Comparison of ENCODE assay signal across 20 cellular contexts in the genomic region with DNA sequence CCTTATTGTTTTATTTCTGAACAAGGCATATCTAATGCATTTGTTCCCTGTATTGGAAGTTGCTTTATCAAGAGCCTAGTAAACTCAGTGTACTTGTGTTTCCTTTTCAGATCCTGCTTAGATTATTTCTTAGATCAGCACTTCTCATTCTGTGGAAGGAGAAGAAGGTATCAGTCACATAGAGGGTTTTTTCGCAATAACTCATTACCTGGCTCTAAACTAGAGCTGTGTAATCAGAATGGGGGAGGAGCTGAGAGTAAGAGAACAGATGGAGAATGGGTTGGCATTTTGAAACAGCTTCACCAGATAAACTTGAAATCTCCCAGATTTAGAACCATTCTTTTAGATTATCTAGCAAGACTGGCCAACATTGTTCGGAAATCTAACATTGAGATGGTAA. TPM values are rescaled to one million over a fixed set of nuclear protein-coding genes. Genes with fewer than 3 reads are reported as not detected.
DNase-seq lines count a peak whose midpoint lies in the region; ATAC-seq, FAIRE-seq and TF ChIP-seq lines count a peak whose summit lies in the region.
"Had no signal": no experiment of that assay in that cellular context is flagged by ENCODE, and none has a peak within 500 bp of the region (broad histone marks: within the 10 kb centered on the region; RNA-seq: fewer than 3 reads in every experiment).

No MANE protein-coding gene starts in this region.

- no peaks in the 10 kb centered on the region for H3K27me3 ChIP-seq in bronchial epithelial cell (ENCODE audit: control insufficient read depth, insufficient read depth, low read length)
- H3K27me3 ChIP-seq in Peyer's patch, result no peaks in the 10 kb centered on the region

- FAIRE-seq in bronchial epithelial cell (lab: Jason Lieb, UNC), result no peak
- FAIRE-seq: GM12878, TTC549 had no signal

- TF ChIP-seq POLR2A in Peyer's patch (IDR thresholded peaks at IDR 0.05), result no peak

- no peaks in the 10 kb centered on the region for H3K9me3 ChIP-seq in Peyer's patch
- H3K9me3 ChIP-seq: left ventricle myocardium inferior had no signal

- H3K36me3 ChIP-seq in bronchial epithelial cell (ENCODE audit: control insufficient read depth, insufficient read depth, low read length), result peaks cover 2% of the 10 kb centered on the region
- H3K36me3 ChIP-seq in Peyer's patch, result peaks cover 0 to 8% (median 0%) of the 10 kb centered on the region in 3 donors

- peaks cover 0 to 30% (median 0%) of the 10 kb centered on the region in 4 donors for H3K4me1 ChIP-seq in Peyer's patch

- DNase-seq in NCI-H69 (lab: John Stamatoyannopoulos, UW), result peak; percentile 53
- DNase-seq in bronchial epithelial cell (ENCODE audit: low read depth), result peak; percentile 59
- DNase-seq in left lobe of liver (ENCODE audit: low spot score), result no peak
- DNase-seq in renal cortical epithelial cell (ENCODE audit: low read depth), result peak; percentile 60
- no peak for DNase-seq in NCI-H2227 treated with DMSO at 0.1 percent for 48 hours (lab: John Stamatoyannopoulos, UW)
- no peak for DNase-seq in Peyer's patch
- DNase-seq in RKO (ENCODE audit: low spot score), result no peak
- DNase-seq: activated CD4-positive, alpha-beta T cell treated with anti-CD3 and anti-CD28 coated beads for 48 hours; activated CD8-positive, alpha-beta memory T cell treated with anti-CD3 and anti-CD28 coated beads, Interleukin-2, amount 10 ng/mL, durations not matched to agents 7 days and 5 days; activated naive CD8-positive, alpha-beta T cell treated with anti-CD3 and anti-CD28 coated beads, Interleukin-2, amount 50 U/mL, for 24 hours; CD4-positive, CD25-positive, alpha-beta regulatory T cell; erythroblast; left ventricle myocardium inferior; NCI-H2107; NCI-H524 treated with DMSO at 0.1 percent for 48 hours; Right ventricle myocardium superior; SW 1271 had no signal

- TF ChIP-seq CTCF in bronchial epithelial cell (IDR thresholded peaks at IDR 0.05; ENCODE audit: insufficient read depth, low read length, severe bottlenecking) (no peak), Peyer's patch (IDR thresholded peaks at IDR 0.05) (no peak)

- peak overlapping the region in 1 of 4 donors; percentile 47 for H3K27ac ChIP-seq in Peyer's patch
- H3K27ac ChIP-seq: left ventricle myocardium inferior had no signal

- H3K4me3 ChIP-seq in bronchial epithelial cell (ENCODE audit: low read depth, low read length) (no peak overlapping the region), Peyer's patch (no peak overlapping the region)
- H3K4me3 ChIP-seq: GM12878, left ventricle myocardium inferior had no signal

- peak; percentile 70 for ATAC-seq in left lobe of liver
- ATAC-seq in HG02763 (IDR thresholded peaks at IDR 0.05; ENCODE audit: unreplicated experiment), result no peak
- ATAC-seq: activated CD8-positive, alpha-beta memory T cell treated with anti-CD3 and anti-CD28 coated beads, Interleukin-2, amount 10 ng/mL, durations not matched to agents 7 days and 5 days; activated naive CD8-positive, alpha-beta T cell treated with anti-CD3 and anti-CD28 coated beads, Interleukin-2, amount 50 U/mL, for 24 hours; GM12878 had no signal

RNA-seq across cellular contexts. Expression of a gene that starts 11.0 kb away (rescaled TPM):
- total RNA-seq in bronchial epithelial cell (31.6 and 75.1 TPM in 2 replicates), left lobe of liver (59.9 TPM), renal cortical epithelial cell (47.9 and 120 TPM in 2 replicates), Peyer's patch (10 to 100 TPM; 51.2 to 96.4 (median 80.9) TPM)

RNA-seq across cellular contexts. Expression of a gene that starts 38.9 kb away (rescaled TPM):
- total RNA-seq in bronchial epithelial cell (39.4 and 44.5 TPM in 2 replicates), left lobe of liver (12.5 TPM), renal cortical epithelial cell (32.6 and 57.0 TPM in 2 replicates), Peyer's patch (100 to 1,000 TPM in 2 of 4 donors, 10 to 100 TPM in 2; 25.6 to 117 (median 95.1) TPM)

Comparison
In these comparisons a context has a peak if more than half of its experiments do, and no peak if none do; other contexts are left out.
1. DNase-seq: peak in NCI-H69 (single experiment), bronchial epithelial cell (single experiment) and renal cortical epithelial cell (single experiment); none in left lobe of liver (single experiment), NCI-H2227 treated with DMSO at 0.1 percent for 48 hours (single experiment), Peyer's patch (0 of 3) and RKO (single experiment).